In the genomic region with DNA sequence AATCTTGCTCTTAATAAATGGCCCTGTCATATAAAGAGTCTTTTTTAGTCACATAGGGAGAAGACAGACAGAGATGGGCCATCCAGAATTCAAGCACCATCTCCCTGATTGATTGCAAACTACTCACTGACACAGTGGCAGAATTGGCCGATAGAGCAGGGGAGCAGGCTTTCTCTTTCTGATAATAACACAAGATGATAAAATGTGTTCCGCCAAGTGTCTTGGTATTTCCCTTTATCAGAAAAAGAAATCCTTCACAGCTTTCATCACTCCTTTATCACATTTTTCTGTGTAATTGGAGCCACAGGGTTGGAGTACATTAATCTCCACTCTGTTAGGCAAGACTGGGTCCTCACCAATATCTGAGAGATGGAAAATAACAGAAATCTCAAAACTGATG, we compare ENCODE assay signal across 19 cellular contexts.
DNase-seq lines count a peak whose midpoint lies in the region; TF ChIP-seq lines count a peak whose summit lies in the region.
"Had no signal": no experiment of that assay in that cellular context is flagged by ENCODE, and none has a peak within 500 bp of the region (broad histone marks: within the 10 kb centered on the region; RNA-seq: fewer than 3 reads in every experiment).

No MANE protein-coding gene starts in this region.

- H3K4me2 ChIP-seq in smooth muscle cell, result no peak overlapping the region
- H3K4me2 ChIP-seq: A549 had no signal

- intact Hi-C loops in left ventricle myocardium inferior (cut with micrococcal nuclease), result no loop called here

- H3K9ac ChIP-seq in smooth muscle cell (ENCODE audit: low read depth), result no peak overlapping the region

- H3F3A ChIP-seq in smooth muscle cell (ENCODE audit: low read depth), result no peaks in the 10 kb centered on the region

- no peaks in the 10 kb centered on the region for H3K79me2 ChIP-seq in smooth muscle cell (ENCODE audit: low read depth)

- H3K9me3 ChIP-seq in cardiac muscle cell (ENCODE audit: low read depth) (no peaks in the 10 kb centered on the region), left ventricle myocardium inferior (replicated peaks) (no peaks in the 10 kb centered on the region), smooth muscle cell (replicated peaks; ENCODE audit: low read depth) (no peaks in the 10 kb centered on the region)
- H3K9me3 ChIP-seq: A549, Caco-2 had no signal

- H3K36me3 ChIP-seq in cardiac muscle cell (no peaks in the 10 kb centered on the region), left ventricle myocardium inferior (no peaks in the 10 kb centered on the region), smooth muscle cell (ENCODE audit: low read depth) (no peaks in the 10 kb centered on the region)

- peak overlapping the region; percentile 78 for H3K27ac ChIP-seq in cardiac muscle cell
- no peak overlapping the region for H3K27ac ChIP-seq in left ventricle myocardium inferior (replicated peaks)
- no peak overlapping the region for H3K27ac ChIP-seq in smooth muscle cell (ENCODE audit: low read depth)
- H3K27ac ChIP-seq: 22Rv1, A549, C4-2B had no signal

- no peaks in the 10 kb centered on the region for H3K9me3 Mint-ChIP-seq in activated naive CD8-positive, alpha-beta T cell treated with anti-CD3 and anti-CD28 coated beads for 36 hours
- H3K9me3 Mint-ChIP-seq: CD4-positive, alpha-beta T cell; HFFc6; IgD-negative memory B cell had no signal

- 42% methylated on average over 2 of the region's 2 CpGs for WGBS in smooth muscle cell (ENCODE audit: low lambda C conversion rate)

- TF ChIP-seq CTCF in cardiac muscle cell (IDR thresholded peaks at IDR 0.05; ENCODE audit: low read depth, low read length), result no peak
- TF ChIP-seq CTCF in left ventricle myocardium inferior (IDR thresholded peaks at IDR 0.05; ENCODE audit: borderline replicate concordance), result no peak
- no peak for TF ChIP-seq CTCF in smooth muscle cell (IDR thresholded peaks at IDR 0.05; ENCODE audit: borderline replicate concordance, insufficient read depth, poor library complexity, severe bottlenecking)

- no peaks in the 10 kb centered on the region for H4K20me1 ChIP-seq in smooth muscle cell (ENCODE audit: low read depth)

- no peaks in the 10 kb centered on the region for H3K27me3 ChIP-seq in cardiac muscle cell
- no peaks in the 10 kb centered on the region for H3K27me3 ChIP-seq in left ventricle myocardium inferior (ENCODE audit: low read depth)
- no peaks in the 10 kb centered on the region for H3K27me3 ChIP-seq in smooth muscle cell (ENCODE audit: low read depth)

- H3K4me3 Mint-ChIP-seq in activated naive CD8-positive, alpha-beta T cell treated with anti-CD3 and anti-CD28 coated beads for 36 hours, result no peak overlapping the region
- H3K4me3 Mint-ChIP-seq: CD4-positive, alpha-beta T cell; HFFc6; IgD-negative memory B cell had no signal

- DNase-seq in cardiac muscle cell (ENCODE audit: low read depth in 1 of 2, low spot score in 1 of 2) (peak in 1 of 2 donors; percentile 47), left ventricle myocardium inferior (no peak), iris pigment epithelial cell (ENCODE audit: low read depth) (peak; percentile 37), smooth muscle cell (lab: John Stamatoyannopoulos, UW; ENCODE audit: unreplicated experiment) (no peak), NCI-H2029 treated with DMSO at 0.1 percent for 48 hours (lab: John Stamatoyannopoulos, UW) (no peak), DMS53 (lab: John Stamatoyannopoulos, UW) (no peak)
- DNase-seq in activated naive CD8-positive, alpha-beta T cell treated with anti-CD3 and anti-CD28 coated beads for 36 hours, result no peak
- DNase-seq: AML-193; Caco-2; CD4-positive, alpha-beta T cell; DMS79; GF-D8; GOT3; H7; HFFc6 had no signal

- H3K36me3 Mint-ChIP-seq in activated naive CD8-positive, alpha-beta T cell treated with anti-CD3 and anti-CD28 coated beads for 36 hours, result no peaks in the 10 kb centered on the region

- H3K27ac Mint-ChIP-seq in activated naive CD8-positive, alpha-beta T cell treated with anti-CD3 and anti-CD28 coated beads for 36 hours, result no peak overlapping the region
- H3K27ac Mint-ChIP-seq: CD4-positive, alpha-beta T cell; HFFc6; IgD-negative memory B cell had no signal

- peaks cover 15% of the 10 kb centered on the region for H3K27me3 Mint-ChIP-seq in activated naive CD8-positive, alpha-beta T cell treated with anti-CD3 and anti-CD28 coated beads for 36 hours

- H3K4me3 ChIP-seq in cardiac muscle cell (no peak overlapping the region), left ventricle myocardium inferior (no peak overlapping the region), smooth muscle cell (no peak overlapping the region)
- H3K4me3 ChIP-seq: A549 had no signal

- H2AFZ ChIP-seq in smooth muscle cell (ENCODE audit: low read depth), result peak overlapping the region; percentile 53

- H3K4me1 ChIP-seq in cardiac muscle cell (ENCODE audit: low read depth), result peaks cover 38% of the 10 kb centered on the region
- H3K4me1 ChIP-seq in left ventricle myocardium inferior, result no peaks in the 10 kb centered on the region
- H3K4me1 ChIP-seq in smooth muscle cell (ENCODE audit: low read depth), result no peaks in the 10 kb centered on the region
- H3K4me1 ChIP-seq: A549, Caco-2 had no signal

- no peaks in the 10 kb centered on the region for H3K4me1 Mint-ChIP-seq in activated naive CD8-positive, alpha-beta T cell treated with anti-CD3 and anti-CD28 coated beads for 36 hours
